16 cellular contexts compared by ENCODE assay signal in the genomic region with DNA sequence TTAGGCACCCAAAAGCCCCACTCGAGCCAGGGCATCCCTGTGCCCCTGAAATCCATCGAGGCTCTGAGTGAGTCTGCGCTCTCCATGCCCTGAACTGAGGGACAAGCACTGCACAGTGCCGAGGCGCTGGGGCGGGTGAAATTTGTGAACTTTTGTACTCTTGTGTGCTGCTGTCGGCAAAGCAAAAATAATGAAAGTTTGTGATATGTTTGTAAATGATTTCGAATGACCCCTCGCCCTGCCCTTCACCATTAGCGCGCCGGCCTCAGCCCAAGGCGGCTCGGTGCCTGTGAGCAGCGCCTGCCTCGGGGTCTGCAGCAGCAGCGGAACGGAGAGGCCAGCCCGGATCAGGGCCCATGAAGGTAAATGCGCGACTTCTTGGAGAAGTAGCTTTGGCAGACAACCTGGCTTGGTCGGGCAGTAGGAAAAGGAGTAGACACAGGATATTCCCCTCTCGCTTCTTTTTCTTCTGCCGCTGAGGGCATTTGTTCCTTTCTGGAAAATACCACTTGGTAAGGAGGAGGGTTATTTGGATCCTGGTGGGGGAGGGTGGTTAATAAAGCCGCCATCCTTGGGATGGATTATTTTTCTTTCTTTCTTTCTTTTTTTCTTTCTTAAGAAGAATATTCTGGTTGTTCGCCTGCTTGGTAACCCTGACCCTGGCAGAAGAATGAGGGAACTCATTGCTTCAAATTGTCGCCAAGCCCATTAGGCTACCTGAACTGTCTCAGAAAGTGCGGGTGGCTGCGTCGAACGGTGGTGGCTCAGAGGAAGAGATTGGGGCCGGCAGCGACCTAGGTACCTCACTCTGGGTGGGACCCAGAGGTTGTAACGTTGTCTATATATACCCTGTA. TPM values are rescaled to one million over a fixed set of nuclear protein-coding genes. Genes with fewer than 3 reads are reported as not detected.
"Had no signal": no experiment of that assay in that cellular context is flagged by ENCODE, and none has a peak within 500 bp of the region (broad histone marks: within the 10 kb centered on the region; RNA-seq: fewer than 3 reads in every experiment).

No MANE protein-coding gene starts in this region.

- H3K4me3 ChIP-seq: heart right ventricle, pancreas, thyroid gland had no signal

- H3K4me3 Mint-ChIP-seq: activated B cell treated with CpG ODN at 0.5 μM for 24 hours; activated CD8-positive, alpha-beta T cell treated with anti-CD3 and anti-CD28 coated beads for 36 hours; neural crest cell; stimulated activated effector memory CD8-positive, alpha-beta T cell treated with anti-CD3 and anti-CD28 coated beads, Interleukin-12 subunit alpha, Interleukin-12 subunit beta, amount 100 ng/mL, for 72 hours; T-helper 2 cell treated with Interferon-gamma antibody and Interleukin-4, amounts not matched to agents 5 μg/mL and 100 μg/mL, for 36 hours had no signal

- H3K27ac ChIP-seq: heart right ventricle, pancreas, thyroid gland had no signal

- H3K9me3 ChIP-seq: heart right ventricle, pancreas, thyroid gland had no signal

- H3K36me3 Mint-ChIP-seq: stimulated activated effector memory CD8-positive, alpha-beta T cell treated with anti-CD3 and anti-CD28 coated beads, Interleukin-12 subunit alpha, Interleukin-12 subunit beta, amount 100 ng/mL, for 72 hours had no signal

- H3K9me3 Mint-ChIP-seq: activated B cell treated with CpG ODN at 0.5 μM for 24 hours; activated CD8-positive, alpha-beta T cell treated with anti-CD3 and anti-CD28 coated beads for 36 hours; neural crest cell; stimulated activated effector memory CD8-positive, alpha-beta T cell treated with anti-CD3 and anti-CD28 coated beads, Interleukin-12 subunit alpha, Interleukin-12 subunit beta, amount 100 ng/mL, for 72 hours; T-helper 2 cell treated with Interferon-gamma antibody and Interleukin-4, amounts not matched to agents 5 μg/mL and 100 μg/mL, for 36 hours had no signal

- H3K4me1 Mint-ChIP-seq: activated B cell treated with CpG ODN at 0.5 μM for 24 hours, neural crest cell had no signal

- H3K27ac Mint-ChIP-seq: activated B cell treated with CpG ODN at 0.5 μM for 24 hours; activated CD8-positive, alpha-beta T cell treated with anti-CD3 and anti-CD28 coated beads for 36 hours; stimulated activated effector memory CD8-positive, alpha-beta T cell treated with anti-CD3 and anti-CD28 coated beads, Interleukin-12 subunit alpha, Interleukin-12 subunit beta, amount 100 ng/mL, for 72 hours; T-helper 2 cell treated with Interferon-gamma antibody and Interleukin-4, amounts not matched to agents 5 μg/mL and 100 μg/mL, for 36 hours had no signal

- H3K4me1 ChIP-seq: pancreas had no signal

- DNase-seq: activated B cell treated with CpG ODN at 0.5 μM for 24 hours; activated CD4-positive, alpha-beta T cell treated with anti-CD3 and anti-CD28 coated beads for 48 hours; activated CD8-positive, alpha-beta T cell treated with anti-CD3 and anti-CD28 coated beads for 36 hours; activated naive CD4-positive, alpha-beta T cell; cortex of kidney; effector CD4-positive, alpha-beta T cell; heart right ventricle; left ventricle myocardium superior; pancreas; SW 1271; thyroid gland had no signal

- H3K36me3 ChIP-seq: heart right ventricle, pancreas, thyroid gland had no signal

RNA-seq across cellular contexts. Expression of a gene that starts 1.6 kb away (rescaled TPM):
- total RNA-seq: activated B cell treated with CpG ODN at 0.5 μM for 24 hours; activated CD8-positive, alpha-beta T cell treated with anti-CD3 and anti-CD28 coated beads for 36 hours; frontal cortex had no signal

RNA-seq across cellular contexts. Expression of a gene that starts 7.4 kb away (rescaled TPM):
- total RNA-seq: activated B cell treated with CpG ODN at 0.5 μM for 24 hours; activated CD8-positive, alpha-beta T cell treated with anti-CD3 and anti-CD28 coated beads for 36 hours; frontal cortex had no signal

RNA-seq across cellular contexts. Expression of a gene that starts 20.2 kb away (rescaled TPM):
- total RNA-seq: activated B cell treated with CpG ODN at 0.5 μM for 24 hours; activated CD8-positive, alpha-beta T cell treated with anti-CD3 and anti-CD28 coated beads for 36 hours; frontal cortex; neural crest cell had no signal

RNA-seq across cellular contexts. Expression of a gene that starts 27.2 kb away (rescaled TPM):
- total RNA-seq: activated B cell treated with CpG ODN at 0.5 μM for 24 hours; activated CD8-positive, alpha-beta T cell treated with anti-CD3 and anti-CD28 coated beads for 36 hours; frontal cortex; left ventricle myocardium superior; neural crest cell had no signal

RNA-seq across cellular contexts. Expression of a gene that starts 33.1 kb away (rescaled TPM):
- total RNA-seq: activated B cell treated with CpG ODN at 0.5 μM for 24 hours; activated CD8-positive, alpha-beta T cell treated with anti-CD3 and anti-CD28 coated beads for 36 hours; frontal cortex; heart right ventricle; left ventricle myocardium superior; neural crest cell; pancreas had no signal
- polyA plus RNA-seq: aorta, heart right ventricle, pancreas had no signal
